8 cellular contexts compared by ENCODE assay signal in genomic region chr11:125591659-125592304, GRCh38. TPM values are rescaled to one million over a fixed set of nuclear protein-coding genes. Genes with fewer than 3 reads are reported as not detected.
DNase-seq lines count a peak whose midpoint lies in the region; ATAC-seq, FAIRE-seq and TF ChIP-seq lines count a peak whose summit lies in the region.

No MANE protein-coding gene starts in this region.

- H3K4me3 ChIP-seq in OCI-LY7 (ENCODE audit: low read depth, low read length, poor library complexity, severe bottlenecking) (peak overlapping the region; percentile 90), pancreas (peak overlapping the region; percentile 36 to 70 (median 51))

- peak overlapping the region; percentile 53 for H2AFZ ChIP-seq in OCI-LY7 (ENCODE audit: low read length)

- H3K4me1 ChIP-seq in OCI-LY7 (ENCODE audit: insufficient read depth, low read length, poor library complexity, severe bottlenecking) (peaks cover 25% of the 10 kb centered on the region), pancreas (peaks cover 10 to 21% (median 11%) of the 10 kb centered on the region in 3 donors)

- TF ChIP-seq CTCF in OCI-LY7 (conservative IDR thresholded peaks at IDR 0.05; ENCODE audit: low read length) (no peak), pancreas (IDR thresholded peaks at IDR 0.05) (no peak)

- CTCF ChIA-PET in OCI-LY7 (lab: Charles Lee; ENCODE audit: unreplicated experiment), result interaction anchor here (0.9 to 1.0 kb wide), 2 partner anchors 22 to 23 kb away, joined by 3 to 4 read pairs; partner anchors contain the start of gene EI24

- H3K36me3 ChIP-seq in OCI-LY7 (ENCODE audit: insufficient read depth, low read length) (peaks cover 15% of the 10 kb centered on the region), pancreas (peaks cover 0 to under 1% (median 0%) of the 10 kb centered on the region in 3 donors)

- H3K27me3 ChIP-seq in pancreas, result no peaks in the 10 kb centered on the region

- peak; percentile 24 for DNase-seq in activated T-cell treated with anti-CD3 and anti-CD28 coated beads for 1 hour (ENCODE audit: low read depth)
- DNase-seq in activated T-cell treated with anti-CD3 and anti-CD28 coated beads for 4 hours, result no peak
- peak; percentile 19 for DNase-seq in OCI-LY7 (ENCODE audit: low spot score)
- peak; percentile 13 for DNase-seq in activated gamma-delta T cell (lab: John Stamatoyannopoulos, UW)
- DNase-seq in glomerular visceral epithelial cell (ENCODE audit: extremely low spot score), result peak; percentile 22
- DNase-seq in pancreas, result peak; percentile 11 to 70 (median 46)
- no peak for DNase-seq in NCI-H187 treated with DMSO at 0.1 percent for 48 hours (lab: John Stamatoyannopoulos, UW)

- intact Hi-C loops in OCI-LY7 (cut with micrococcal nuclease; ENCODE audit: unreplicated experiment) (loop anchor here (1.0 to 2.0 kb wide), 2 partner anchors 22 to 33 kb away; partner anchors contain the start of genes CHEK1 and EI24), pancreas (cut with DNase I) (no loop called here)

- POLR2A ChIA-PET in OCI-LY7 (lab: Charles Lee), result interaction anchor here (0.6 to 5.5 kb wide), 9 partner anchors 9 to 296 kb away, joined by 3 to 34 read pairs (median 4); partner anchors contain the start of genes CHEK1 and HYLS1

- BruUV-seq in OCI-LY7 (replicated peaks; lab: Mats Ljungman, UMichigan), result TSS peak; percentile 98

- 1% methylated on average over 29 of the region's 29 CpGs for WGBS in pancreas, 2 donors

- H3K79me2 ChIP-seq in OCI-LY7 (ENCODE audit: insufficient read depth, low read depth, low read length), result peaks cover 52% of the 10 kb centered on the region

- H3K27ac ChIP-seq in OCI-LY7 (ENCODE audit: low read depth, low read length, poor library complexity, severe bottlenecking) (peak overlapping the region; percentile 65), pancreas (peak overlapping the region; percentile 92 to 98 (median 96))

- H4K20me1 ChIP-seq in OCI-LY7 (ENCODE audit: insufficient read depth, low read length), result peaks cover 20% of the 10 kb centered on the region

- no peak for FAIRE-seq in pancreas (lab: Jason Lieb, UNC)

- peak; percentile 25 for ATAC-seq in HG02840 (IDR thresholded peaks at IDR 0.05; ENCODE audit: low FRiP score, unreplicated experiment)
- ATAC-seq in pancreas, result peak; percentile 29 to 47 (median 36)

- H3K4me2 ChIP-seq in OCI-LY7 (ENCODE audit: low read length), result peak overlapping the region; percentile 93

- H3K9me3 ChIP-seq in OCI-LY7 (ENCODE audit: low read length) (no peaks in the 10 kb centered on the region), pancreas (no peaks in the 10 kb centered on the region)

- H3K9me2 ChIP-seq in OCI-LY7 (ENCODE audit: insufficient read depth, low read length), result no peaks in the 10 kb centered on the region

RNA-seq across cellular contexts. Expression of gene STT3A, which starts 0.9 kb away (rescaled TPM):
- total RNA-seq in OCI-LY7 (2014; rRNA removed; shearing (Covaris generic)), result 60.6 and 87.9 TPM in 2 replicates
- 164 and 172 TPM in 2 replicates for total RNA-seq in OCI-LY7 (2022)
- 100 to 1,000 TPM in 3 of 6 donors, 10 to 100 TPM in 3; 83.8 to 121 (median 101) TPM for total RNA-seq in pancreas
- polyA plus RNA-seq in pancreas, result 10 to 100 TPM; 37.4 to 66.0 TPM

RNA-seq across cellular contexts. Expression of gene EI24, which starts 22.5 kb away (rescaled TPM):
- total RNA-seq in OCI-LY7 (2014; rRNA removed; shearing (Covaris generic)), result 66.8 and 77.4 TPM in 2 replicates
- total RNA-seq in OCI-LY7 (2022) (73.6 and 77.2 TPM in 2 replicates), pancreas (10 to 100 TPM; 42.4 to 65.6 (median 52.5) TPM)
- polyA plus RNA-seq in pancreas, result 10 to 100 TPM; 24.6 to 46.3 TPM

RNA-seq across cellular contexts. Expression of gene CHEK1, which starts 33.2 kb away (rescaled TPM):
- total RNA-seq in OCI-LY7 (2014; rRNA removed; shearing (Covaris generic)), result 89.7 and 105 TPM in 2 replicates
- total RNA-seq in OCI-LY7 (2022), result 135 and 147 TPM in 2 replicates
- 1 to 10 TPM in 3 of 6 donors, under 1 TPM in 3; 0.42 to 3.0 (median 0.91) TPM for total RNA-seq in pancreas
- 1 to 10 TPM in 1 of 2 donors, under 1 TPM in 1; 0.40 to 1.3 TPM for polyA plus RNA-seq in pancreas

Comparison
In these comparisons a context has a peak if more than half of its experiments do, and no peak if none do; other contexts are left out.
1. DNase-seq: peak in activated T-cell treated with anti-CD3 and anti-CD28 coated beads for 1 hour (single experiment), OCI-LY7 (single experiment), activated gamma-delta T cell (single experiment), glomerular visceral epithelial cell (single experiment) and pancreas (6 of 6); none in activated T-cell treated with anti-CD3 and anti-CD28 coated beads for 4 hours (single experiment) and NCI-H187 treated with DMSO at 0.1 percent for 48 hours (single experiment).
2. RNA of gene CHEK1, which starts 33.2 kb away (total RNA-seq): 89.7 to 147 TPM in OCI-LY7; 0.42 to 3.0 TPM in pancreas; every median in the first group is over 10 times any median in the second.